ENCODE assay signal across 11 cellular contexts in genomic region chr11:9753031-9753430, GRCh38.
DNase-seq lines count a peak whose midpoint lies in the region; ATAC-seq and TF ChIP-seq lines count a peak whose summit lies in the region.
"Had no signal": no experiment of that assay in that cellular context is flagged by ENCODE, and none has a peak within 500 bp of the region (broad histone marks: within the 10 kb centered on the region; RNA-seq: fewer than 3 reads in every experiment).

No MANE protein-coding gene starts in this region.

- peaks cover 91% of the 10 kb centered on the region for H3K4me1 ChIP-seq in Karpas-422 (ENCODE audit: low read length)

- no peaks in the 10 kb centered on the region for H3K9me3 ChIP-seq in Karpas-422 (ENCODE audit: low read length)
- H3K9me3 ChIP-seq: gastroesophageal sphincter had no signal

- H3K9me2 ChIP-seq in Karpas-422 (replicated peaks; ENCODE audit: insufficient read depth, low read length), result no peaks in the 10 kb centered on the region

- no peaks in the 10 kb centered on the region for H3K27me3 Mint-ChIP-seq in activated T-helper 2 cell treated with anti-CD3 and anti-CD28 coated beads, Interferon-gamma antibody, Interleukin-2, Interleukin-4, amounts not matched to agents 10 μg/mL and 5 μg/mL and 100 μg/mL, durations not matched to agents 14 hours and 24 hours and 36 hours (ENCODE audit: low read depth)
- H3K27me3 Mint-ChIP-seq: activated naive CD8-positive, alpha-beta T cell had no signal

- H3K4me3 ChIP-seq in Karpas-422 (ENCODE audit: low read length) (no peak overlapping the region), kidney epithelial cell (ENCODE audit: low read depth, low read length) (no peak overlapping the region)
- H3K4me3 ChIP-seq: gastroesophageal sphincter had no signal

- intact Hi-C loops in activated T-helper 2 cell treated with anti-CD3 and anti-CD28 coated beads, Interferon-gamma antibody, Interleukin-2, Interleukin-4, amounts not matched to agents 10 μg/mL and 5 μg/mL and 100 μg/mL, durations not matched to agents 14 hours and 24 hours and 36 hours (cut with micrococcal nuclease), result no loop called here
- intact Hi-C loops in cardiac septum (cut with DNase I), result loop anchor here (10.0 kb wide), 1 partner anchor 218 kb away; no protein-coding TSS in a partner anchor

- H3K79me2 ChIP-seq in Karpas-422 (ENCODE audit: low read length), result peaks cover 6% of the 10 kb centered on the region; the same call in 1 of the 2 replicates

- no peak for ATAC-seq in left lobe of liver
- ATAC-seq: gastroesophageal sphincter had no signal

- peak overlapping the region; percentile 87 for H3K27ac ChIP-seq in Karpas-422 (ENCODE audit: low read length)

- no peaks in the 10 kb centered on the region for H3K36me3 Mint-ChIP-seq in activated T-helper 2 cell treated with anti-CD3 and anti-CD28 coated beads, Interferon-gamma antibody, Interleukin-2, Interleukin-4, amounts not matched to agents 10 μg/mL and 5 μg/mL and 100 μg/mL, durations not matched to agents 14 hours and 24 hours and 36 hours (ENCODE audit: low read depth)
- H3K36me3 Mint-ChIP-seq: activated naive CD8-positive, alpha-beta T cell had no signal

- H3K36me3 ChIP-seq in Karpas-422 (ENCODE audit: insufficient read depth, low read length) (peaks cover 30% of the 10 kb centered on the region; the same call in 1 of the 2 replicates), kidney epithelial cell (ENCODE audit: control insufficient read depth, insufficient read depth, low read length) (no peaks in the 10 kb centered on the region)

- no peak for TF ChIP-seq CTCF in kidney epithelial cell (IDR thresholded peaks at IDR 0.05; ENCODE audit: insufficient read depth, low read length, poor library complexity, severe bottlenecking)

- no peaks in the 10 kb centered on the region for H3K27me3 ChIP-seq in Karpas-422 (ENCODE audit: low read length)
- no peaks in the 10 kb centered on the region for H3K27me3 ChIP-seq in kidney epithelial cell (ENCODE audit: control insufficient read depth, insufficient read depth, low read length)
- H3K27me3 ChIP-seq: gastroesophageal sphincter had no signal

- no peaks in the 10 kb centered on the region for H4K20me1 ChIP-seq in Karpas-422 (ENCODE audit: insufficient read depth, low read depth, low read length)

- H3K9ac ChIP-seq in Karpas-422 (ENCODE audit: low read length), result peak overlapping the region; percentile 10; the same call in 1 of the 2 replicates

- no peak overlapping the region for H2AFZ ChIP-seq in Karpas-422 (ENCODE audit: low read length)

- peak overlapping the region; percentile 24 for H3K4me2 ChIP-seq in Karpas-422 (ENCODE audit: low read depth, low read length, poor library complexity, severe bottlenecking)

- no peak overlapping the region for H3K4me3 Mint-ChIP-seq in activated T-helper 2 cell treated with anti-CD3 and anti-CD28 coated beads, Interferon-gamma antibody, Interleukin-2, Interleukin-4, amounts not matched to agents 10 μg/mL and 5 μg/mL and 100 μg/mL, durations not matched to agents 14 hours and 24 hours and 36 hours (ENCODE audit: low read depth)
- H3K4me3 Mint-ChIP-seq: activated naive CD8-positive, alpha-beta T cell had no signal

- DNase-seq in CD1c-positive myeloid dendritic cell (ENCODE audit: extremely low spot score) (peak; percentile 53), Karpas-422 (no peak), kidney epithelial cell (ENCODE audit: low read depth) (peak; percentile 61), left lobe of liver (ENCODE audit: low spot score) (no peak), anterior cingulate cortex (lab: John Stamatoyannopoulos, UW) (no peak), DMS 273 (lab: John Stamatoyannopoulos, UW; ENCODE audit: unreplicated experiment) (no peak), cardiac septum (ENCODE audit: low spot score) (no peak)
- no peak for DNase-seq in activated T-helper 2 cell treated with anti-CD3 and anti-CD28 coated beads, Interferon-gamma antibody, Interleukin-2, Interleukin-4, amounts not matched to agents 10 μg/mL and 5 μg/mL and 100 μg/mL, durations not matched to agents 14 hours and 24 hours and 36 hours (ENCODE audit: low spot score)
- DNase-seq: NCI-H1930 had no signal

- H3K9me3 Mint-ChIP-seq in activated T-helper 2 cell treated with anti-CD3 and anti-CD28 coated beads, Interferon-gamma antibody, Interleukin-2, Interleukin-4, amounts not matched to agents 10 μg/mL and 5 μg/mL and 100 μg/mL, durations not matched to agents 14 hours and 24 hours and 36 hours, result no peaks in the 10 kb centered on the region

- H3K4me1 Mint-ChIP-seq in activated T-helper 2 cell treated with anti-CD3 and anti-CD28 coated beads, Interferon-gamma antibody, Interleukin-2, Interleukin-4, amounts not matched to agents 10 μg/mL and 5 μg/mL and 100 μg/mL, durations not matched to agents 14 hours and 24 hours and 36 hours (ENCODE audit: low read depth), result peaks cover 30% of the 10 kb centered on the region

- peak overlapping the region; percentile 72 for H3K27ac Mint-ChIP-seq in activated T-helper 2 cell treated with anti-CD3 and anti-CD28 coated beads, Interferon-gamma antibody, Interleukin-2, Interleukin-4, amounts not matched to agents 10 μg/mL and 5 μg/mL and 100 μg/mL, durations not matched to agents 14 hours and 24 hours and 36 hours
- H3K27ac Mint-ChIP-seq: activated naive CD8-positive, alpha-beta T cell had no signal

Comparison
In these comparisons a context has a peak if more than half of its experiments do, and no peak if none do; other contexts are left out.
1. DNase-seq: peak in CD1c-positive myeloid dendritic cell (single experiment) and kidney epithelial cell (single experiment); none in Karpas-422 (single experiment), activated T-helper 2 cell treated with anti-CD3 and anti-CD28 coated beads, Interferon-gamma antibody, Interleukin-2, Interleukin-4, amounts not matched to agents 10 μg/mL and 5 μg/mL and 100 μg/mL, durations not matched to agents 14 hours and 24 hours and 36 hours (single experiment), left lobe of liver (single experiment), anterior cingulate cortex (0 of 58), DMS 273 (single experiment) and cardiac septum (single experiment).